1 cellular context compared by ENCODE assay signal in genomic region chr7:134317434-134317833, GRCh38.
TF ChIP-seq lines count a peak whose summit lies in the region.

No MANE protein-coding gene starts in this region.

TF ChIP-seq in IMR-90, 13 proteins besides CTCF, POLR2A, EP300 and RAD21 (continued from another document):
- no peak for TF ChIP-seq USF2 (IDR thresholded peaks at IDR 0.05; ENCODE audit: low read depth, low read length)
- TF ChIP-seq RFX5 (IDR thresholded peaks at IDR 0.05; ENCODE audit: low read depth, low read length), result no peak
